In genomic region chr16:9099131-9099625, GRCh38 we compare ENCODE assay signal across 1 cellular context.
TF ChIP-seq lines count a peak whose summit lies in the region.

No MANE protein-coding gene starts in this region.

TF ChIP-seq in GM23338, 12 proteins besides CTCF, POLR2A, EP300 and RAD21 (continued from another document):
- no peak for TF ChIP-seq ETS1 (IDR thresholded peaks at IDR 0.05)
- TF ChIP-seq CREB1 (CRISPR knock-in tag; IDR thresholded peaks at IDR 0.05; ENCODE audit: low read depth) = no peak
- TF ChIP-seq ZNF114 (CRISPR knock-in tag; IDR thresholded peaks at IDR 0.05) = no peak
- TF ChIP-seq POLR2AphosphoS5 (IDR thresholded peaks at IDR 0.05; ENCODE audit: low read depth) = no peak
- TF ChIP-seq ZNF331 (CRISPR knock-in tag; IDR thresholded peaks at IDR 0.05; ENCODE audit: low read depth) = no peak
- TF ChIP-seq, protein P1, sequence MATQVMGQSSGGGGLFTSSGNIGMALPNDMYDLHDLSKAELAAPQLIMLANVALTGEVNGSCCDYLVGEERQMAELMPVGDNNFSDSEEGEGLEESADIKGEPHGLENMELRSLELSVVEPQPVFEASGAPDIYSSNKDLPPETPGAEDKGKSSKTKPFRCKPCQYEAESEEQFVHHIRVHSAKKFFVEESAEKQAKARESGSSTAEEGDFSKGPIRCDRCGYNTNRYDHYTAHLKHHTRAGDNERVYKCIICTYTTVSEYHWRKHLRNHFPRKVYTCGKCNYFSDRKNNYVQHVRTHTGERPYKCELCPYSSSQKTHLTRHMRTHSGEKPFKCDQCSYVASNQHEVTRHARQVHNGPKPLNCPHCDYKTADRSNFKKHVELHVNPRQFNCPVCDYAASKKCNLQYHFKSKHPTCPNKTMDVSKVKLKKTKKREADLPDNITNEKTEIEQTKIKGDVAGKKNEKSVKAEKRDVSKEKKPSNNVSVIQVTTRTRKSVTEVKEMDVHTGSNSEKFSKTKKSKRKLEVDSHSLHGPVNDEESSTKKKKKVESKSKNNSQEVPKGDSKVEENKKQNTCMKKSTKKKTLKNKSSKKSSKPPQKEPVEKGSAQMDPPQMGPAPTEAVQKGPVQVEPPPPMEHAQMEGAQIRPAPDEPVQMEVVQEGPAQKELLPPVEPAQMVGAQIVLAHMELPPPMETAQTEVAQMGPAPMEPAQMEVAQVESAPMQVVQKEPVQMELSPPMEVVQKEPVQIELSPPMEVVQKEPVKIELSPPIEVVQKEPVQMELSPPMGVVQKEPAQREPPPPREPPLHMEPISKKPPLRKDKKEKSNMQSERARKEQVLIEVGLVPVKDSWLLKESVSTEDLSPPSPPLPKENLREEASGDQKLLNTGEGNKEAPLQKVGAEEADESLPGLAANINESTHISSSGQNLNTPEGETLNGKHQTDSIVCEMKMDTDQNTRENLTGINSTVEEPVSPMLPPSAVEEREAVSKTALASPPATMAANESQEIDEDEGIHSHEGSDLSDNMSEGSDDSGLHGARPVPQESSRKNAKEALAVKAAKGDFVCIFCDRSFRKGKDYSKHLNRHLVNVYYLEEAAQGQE (IDR thresholded peaks at IDR 0.05; ENCODE audit: unreplicated experiment) = no peak
